ENCODE assay signal across 1 cellular context in the genomic region with DNA sequence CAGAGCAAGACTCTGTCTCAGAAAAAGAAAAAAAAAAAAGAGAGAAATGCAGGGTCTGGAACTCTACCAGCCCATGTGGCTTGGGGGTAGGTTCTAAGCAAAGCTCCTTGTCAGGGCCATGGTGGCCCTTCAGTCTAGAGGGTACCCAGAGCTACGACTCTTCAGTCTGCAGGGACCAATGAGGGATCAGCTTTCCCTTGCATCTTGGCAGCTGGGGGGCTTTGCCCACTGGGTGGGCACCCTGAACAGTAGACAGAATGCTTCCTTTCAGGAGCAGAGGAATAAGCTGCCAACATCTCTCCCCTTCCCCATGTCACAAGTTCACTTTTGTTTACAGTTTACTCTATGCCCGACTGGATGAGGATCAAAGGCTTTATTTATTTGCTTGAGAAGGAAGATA.
TF ChIP-seq lines count a peak whose summit lies in the region.

No MANE protein-coding gene starts in this region.

TF ChIP-seq in H1, 55 proteins besides CTCF, POLR2A, EP300 and RAD21:
- TF ChIP-seq SAP30 (IDR thresholded peaks at IDR 0.05; ENCODE audit: insufficient read depth, insufficient replicate concordance, low read length) (no peak), POU5F1 (IDR thresholded peaks at IDR 0.05; ENCODE audit: low read depth, low read length) (no peak), RXRA (IDR thresholded peaks at IDR 0.05; ENCODE audit: insufficient read depth, low read depth, low read length) (no peak), ASH2L (IDR thresholded peaks at IDR 0.05; ENCODE audit: low read length) (no peak), SIN3A (conservative IDR thresholded peaks at IDR 0.05 in 1 of 2, IDR thresholded peaks at IDR 0.05 in 1 of 2; ENCODE audit: low read depth in 1 of 2, low read length in 2 of 2) (no peak), BRCA1 (IDR thresholded peaks at IDR 0.05; ENCODE audit: low read depth, low read length) (no peak), CHD1 (IDR thresholded peaks at IDR 0.05; ENCODE audit: low read depth, low read length) (no peak), HDAC6 (IDR thresholded peaks at IDR 0.05; ENCODE audit: low read depth, low read length) (no peak), BCL11A (IDR thresholded peaks at IDR 0.05; ENCODE audit: low read depth in 2 of 2, low read length in 2 of 2) (no peak), SP2 (IDR thresholded peaks at IDR 0.05; ENCODE audit: low read length) (no peak)
TF ChIP-seq in H1: peak in this region for 0.
